9 cellular contexts compared by ENCODE assay signal in the genomic region with DNA sequence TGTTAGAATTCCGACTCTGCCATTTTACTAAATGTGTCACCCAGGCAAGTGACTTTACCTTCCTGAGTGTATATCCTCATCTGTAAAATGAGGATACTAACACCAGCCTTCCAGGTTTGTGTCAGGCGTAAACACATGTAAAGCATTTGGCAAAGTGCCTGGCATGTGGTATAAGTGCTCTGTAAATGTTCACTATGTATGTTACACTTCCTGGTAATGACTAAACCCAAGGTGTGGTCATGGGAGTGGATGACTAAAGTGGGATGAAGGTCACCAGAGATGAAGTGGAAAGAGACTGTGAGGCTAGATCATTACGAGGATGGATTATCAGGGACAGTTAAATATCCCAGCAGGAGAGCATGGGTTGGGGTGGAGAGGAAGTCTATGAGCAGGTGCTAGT. TPM values are rescaled to one million over a fixed set of nuclear protein-coding genes. Genes with fewer than 3 reads are reported as not detected.
DNase-seq lines count a peak whose midpoint lies in the region; ATAC-seq and TF ChIP-seq lines count a peak whose summit lies in the region.
"Had no signal": no experiment of that assay in that cellular context is flagged by ENCODE, and none has a peak within 500 bp of the region (broad histone marks: within the 10 kb centered on the region; RNA-seq: fewer than 3 reads in every experiment).

No MANE protein-coding gene starts in this region.

- H3K36me3 Mint-ChIP-seq in CD14-positive monocyte: peaks cover 13% of the 10 kb centered on the region in 2 donors

- H3K27me3 Mint-ChIP-seq in CD14-positive monocyte (ENCODE audit: low read depth in 3 of 3): peaks cover 3 to 7% (median 4%) of the 10 kb centered on the region in 3 donors

- TF ChIP-seq CTCF in CD14-positive monocyte (IDR thresholded peaks at IDR 0.05) (no peak), HFF-Myc (IDR thresholded peaks at IDR 0.05; ENCODE audit: low read depth, low read length, missing control alignments) (no peak)

- peak overlapping the region in 1 of 2 donors; percentile 17 for H3K4me3 Mint-ChIP-seq in CD14-positive monocyte

- peak overlapping the region in 3 of 7 donors; percentile 0 to 85 (median 63) for H3K27ac Mint-ChIP-seq in CD14-positive monocyte

- DNase-seq in CD14-positive monocyte (ENCODE audit: low spot score): peak; percentile 75
- peak; percentile 51 for DNase-seq in HFF-Myc (ENCODE audit: extremely low read depth, low read depth)
- peak; percentile 99 for DNase-seq in SW480 (ENCODE audit: low spot score)
- peak; percentile 59 for DNase-seq in hepatic stellate cell (ENCODE audit: low spot score)
- no peak for DNase-seq in GOT3 (lab: John Stamatoyannopoulos, UW)
- DNase-seq in islet precursor cell: no peak
- DNase-seq in NCI-H1694 (lab: John Stamatoyannopoulos, UW): no peak
- DNase-seq: tibial artery had no signal

- no peak for ATAC-seq in GM21528 (IDR thresholded peaks at IDR 0.05; ENCODE audit: low FRiP score, unreplicated experiment)

- H3K4me1 Mint-ChIP-seq in CD14-positive monocyte: peaks cover 45% of the 10 kb centered on the region

- intact Hi-C loops in CD14-positive monocyte (cut with micrococcal nuclease): loop anchor here (1.0 to 10.0 kb wide), 2 partner anchors 9 to 93 kb away; no protein-coding TSS in a partner anchor

- H3K4me3 ChIP-seq in HFF-Myc (replicated peaks; ENCODE audit: low read depth, low read length): no peak overlapping the region
- H3K4me3 ChIP-seq: tibial artery had no signal

- peaks cover 3 to 20% (median 12%) of the 10 kb centered on the region in 7 donors for H3K9me3 Mint-ChIP-seq in CD14-positive monocyte

RNA-seq across cellular contexts. Expression of gene DEDD2, which starts 25.6 kb away (rescaled TPM):
- polyA plus RNA-seq in CD14-positive monocyte: 100 to 1,000 TPM; 125 to 133 TPM

RNA-seq across cellular contexts. Expression of gene ZNF526, which starts 28.3 kb away (rescaled TPM):
- 1 to 10 TPM in 1 of 2 donors, under 1 TPM in 1; 0.96 to 1.3 TPM for polyA plus RNA-seq in CD14-positive monocyte

RNA-seq across cellular contexts. Expression of gene GSK3A, which starts 50.5 kb away (rescaled TPM):
- polyA plus RNA-seq in CD14-positive monocyte: 10 to 100 TPM; 12.3 to 14.9 TPM

RNA-seq across cellular contexts. Expression of gene POU2F2, which starts 59.6 kb away (rescaled TPM):
- polyA plus RNA-seq in CD14-positive monocyte: 10 to 100 TPM; 20.0 to 28.2 TPM

Comparison
In these comparisons a context has a peak if more than half of its experiments do, and no peak if none do; other contexts are left out.
1. DNase-seq: peak in CD14-positive monocyte (single experiment), HFF-Myc (single experiment), SW480 (single experiment) and hepatic stellate cell (single experiment); none in GOT3 (single experiment), islet precursor cell (single experiment) and NCI-H1694 (single experiment).